Comparison of ENCODE assay signal across 19 cellular contexts in the genomic region with DNA sequence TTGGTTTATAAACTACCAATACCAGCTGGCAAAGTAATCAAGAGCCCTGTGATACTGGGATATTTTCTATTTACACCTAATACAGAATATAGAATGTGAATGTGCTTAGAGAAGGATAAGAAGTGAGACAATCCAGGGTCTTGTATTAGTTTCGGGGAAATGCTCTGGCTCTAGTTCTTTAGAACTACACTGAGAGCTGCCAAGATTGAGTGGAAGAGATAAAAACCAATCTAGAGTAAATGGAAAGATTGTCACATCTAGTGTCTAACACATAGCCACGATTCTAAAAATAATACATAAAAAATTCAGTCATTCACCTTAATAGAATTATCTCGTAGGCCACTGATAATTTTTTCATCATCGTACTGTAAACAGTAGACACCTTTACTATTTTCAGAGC.
"Had no signal": no experiment of that assay in that cellular context is flagged by ENCODE, and none has a peak within 500 bp of the region (broad histone marks: within the 10 kb centered on the region; RNA-seq: fewer than 3 reads in every experiment).

No MANE protein-coding gene starts in this region.

- DNase-seq: KBM-7, MG63, NCI-H1092, NCI-H1436, NCI-H187, NCI-H2029, NCI-H2081 treated with DMSO at 0.1 percent for 48 hours, NCI-H2171, NCI-H226, NCI-H446, NCI-H510A, NCI-H524 treated with DMSO at 0.1 percent for 48 hours, NCI-H69, NCI-H774, RPMI8226, SHP77 treated with DMSO at 0.1 percent for 48 hours, SJCRH30 had no signal

- H3K27ac ChIP-seq: SJCRH30 had no signal

- FAIRE-seq: RCC 7860 had no signal

- H3K4me3 ChIP-seq: MG63, SJCRH30 had no signal

- H3K27me3 ChIP-seq: MG63, SJCRH30 had no signal

- ATAC-seq: SK-N-SH treated with all-trans-retinoic acid at 6 μM for 48 hours had no signal

- H3K9me3 ChIP-seq: MG63, SJCRH30 had no signal
